1 cellular context compared by ENCODE assay signal in genomic region chr9:98502976-98503325, GRCh38.
TF ChIP-seq lines count a peak whose summit lies in the region.

No MANE protein-coding gene starts in this region.

TF ChIP-seq in HepG2, 621 proteins besides CTCF, POLR2A, EP300 and RAD21 (continued from another document):
- TF ChIP-seq ZNF432 (CRISPR knock-in tag; IDR thresholded peaks at IDR 0.05; ENCODE audit: borderline replicate concordance): no peak
- TF ChIP-seq PHF8 (CRISPR knock-in tag; IDR thresholded peaks at IDR 0.05): no peak
- no peak for TF ChIP-seq AKAP8 (CRISPR knock-in tag; IDR thresholded peaks at IDR 0.05)
- no peak for TF ChIP-seq TBX3 (IDR thresholded peaks at IDR 0.05; ENCODE audit: borderline replicate concordance)
- TF ChIP-seq, protein P1, sequence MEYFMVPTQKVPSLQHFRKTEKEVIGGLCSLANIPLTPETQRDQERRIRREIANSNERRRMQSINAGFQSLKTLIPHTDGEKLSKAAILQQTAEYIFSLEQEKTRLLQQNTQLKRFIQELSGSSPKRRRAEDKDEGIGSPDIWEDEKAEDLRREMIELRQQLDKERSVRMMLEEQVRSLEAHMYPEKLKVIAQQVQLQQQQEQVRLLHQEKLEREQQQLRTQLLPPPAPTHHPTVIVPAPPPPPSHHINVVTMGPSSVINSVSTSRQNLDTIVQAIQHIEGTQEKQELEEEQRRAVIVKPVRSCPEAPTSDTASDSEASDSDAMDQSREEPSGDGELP (IDR thresholded peaks at IDR 0.05; ENCODE audit: borderline replicate concordance, low read depth): peak; percentile 13; the same call in 1 of the 2 replicates
- no peak for TF ChIP-seq ZSCAN5A (CRISPR knock-in tag; IDR thresholded peaks at IDR 0.05; ENCODE audit: borderline replicate concordance)
